Comparison of ENCODE assay signal across 2 cellular contexts in the genomic region with DNA sequence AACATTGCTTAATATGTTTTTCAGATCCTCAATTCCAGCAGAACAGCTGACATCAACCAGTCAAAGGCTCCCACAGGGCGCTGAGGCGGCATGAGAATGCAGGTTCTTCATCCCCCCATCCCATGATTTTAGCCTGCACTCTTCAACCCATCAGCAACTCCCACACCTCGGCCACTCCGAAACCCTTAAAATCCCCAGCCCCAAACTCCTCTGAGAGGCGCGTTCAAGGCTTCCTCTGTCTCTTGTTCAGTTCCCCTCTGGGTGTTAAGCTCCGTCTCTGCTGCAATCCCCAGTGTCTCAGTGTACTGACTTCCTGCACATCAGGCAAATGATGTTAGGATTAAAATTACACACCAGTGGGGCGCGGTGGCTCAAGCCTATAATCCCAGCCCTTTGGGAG.
TF ChIP-seq lines count a peak whose summit lies in the region.

No MANE protein-coding gene starts in this region.

TF ChIP-seq in GM23338, 12 proteins besides CTCF, POLR2A, EP300 and RAD21 (continued from another document):
- TF ChIP-seq, protein P1, sequence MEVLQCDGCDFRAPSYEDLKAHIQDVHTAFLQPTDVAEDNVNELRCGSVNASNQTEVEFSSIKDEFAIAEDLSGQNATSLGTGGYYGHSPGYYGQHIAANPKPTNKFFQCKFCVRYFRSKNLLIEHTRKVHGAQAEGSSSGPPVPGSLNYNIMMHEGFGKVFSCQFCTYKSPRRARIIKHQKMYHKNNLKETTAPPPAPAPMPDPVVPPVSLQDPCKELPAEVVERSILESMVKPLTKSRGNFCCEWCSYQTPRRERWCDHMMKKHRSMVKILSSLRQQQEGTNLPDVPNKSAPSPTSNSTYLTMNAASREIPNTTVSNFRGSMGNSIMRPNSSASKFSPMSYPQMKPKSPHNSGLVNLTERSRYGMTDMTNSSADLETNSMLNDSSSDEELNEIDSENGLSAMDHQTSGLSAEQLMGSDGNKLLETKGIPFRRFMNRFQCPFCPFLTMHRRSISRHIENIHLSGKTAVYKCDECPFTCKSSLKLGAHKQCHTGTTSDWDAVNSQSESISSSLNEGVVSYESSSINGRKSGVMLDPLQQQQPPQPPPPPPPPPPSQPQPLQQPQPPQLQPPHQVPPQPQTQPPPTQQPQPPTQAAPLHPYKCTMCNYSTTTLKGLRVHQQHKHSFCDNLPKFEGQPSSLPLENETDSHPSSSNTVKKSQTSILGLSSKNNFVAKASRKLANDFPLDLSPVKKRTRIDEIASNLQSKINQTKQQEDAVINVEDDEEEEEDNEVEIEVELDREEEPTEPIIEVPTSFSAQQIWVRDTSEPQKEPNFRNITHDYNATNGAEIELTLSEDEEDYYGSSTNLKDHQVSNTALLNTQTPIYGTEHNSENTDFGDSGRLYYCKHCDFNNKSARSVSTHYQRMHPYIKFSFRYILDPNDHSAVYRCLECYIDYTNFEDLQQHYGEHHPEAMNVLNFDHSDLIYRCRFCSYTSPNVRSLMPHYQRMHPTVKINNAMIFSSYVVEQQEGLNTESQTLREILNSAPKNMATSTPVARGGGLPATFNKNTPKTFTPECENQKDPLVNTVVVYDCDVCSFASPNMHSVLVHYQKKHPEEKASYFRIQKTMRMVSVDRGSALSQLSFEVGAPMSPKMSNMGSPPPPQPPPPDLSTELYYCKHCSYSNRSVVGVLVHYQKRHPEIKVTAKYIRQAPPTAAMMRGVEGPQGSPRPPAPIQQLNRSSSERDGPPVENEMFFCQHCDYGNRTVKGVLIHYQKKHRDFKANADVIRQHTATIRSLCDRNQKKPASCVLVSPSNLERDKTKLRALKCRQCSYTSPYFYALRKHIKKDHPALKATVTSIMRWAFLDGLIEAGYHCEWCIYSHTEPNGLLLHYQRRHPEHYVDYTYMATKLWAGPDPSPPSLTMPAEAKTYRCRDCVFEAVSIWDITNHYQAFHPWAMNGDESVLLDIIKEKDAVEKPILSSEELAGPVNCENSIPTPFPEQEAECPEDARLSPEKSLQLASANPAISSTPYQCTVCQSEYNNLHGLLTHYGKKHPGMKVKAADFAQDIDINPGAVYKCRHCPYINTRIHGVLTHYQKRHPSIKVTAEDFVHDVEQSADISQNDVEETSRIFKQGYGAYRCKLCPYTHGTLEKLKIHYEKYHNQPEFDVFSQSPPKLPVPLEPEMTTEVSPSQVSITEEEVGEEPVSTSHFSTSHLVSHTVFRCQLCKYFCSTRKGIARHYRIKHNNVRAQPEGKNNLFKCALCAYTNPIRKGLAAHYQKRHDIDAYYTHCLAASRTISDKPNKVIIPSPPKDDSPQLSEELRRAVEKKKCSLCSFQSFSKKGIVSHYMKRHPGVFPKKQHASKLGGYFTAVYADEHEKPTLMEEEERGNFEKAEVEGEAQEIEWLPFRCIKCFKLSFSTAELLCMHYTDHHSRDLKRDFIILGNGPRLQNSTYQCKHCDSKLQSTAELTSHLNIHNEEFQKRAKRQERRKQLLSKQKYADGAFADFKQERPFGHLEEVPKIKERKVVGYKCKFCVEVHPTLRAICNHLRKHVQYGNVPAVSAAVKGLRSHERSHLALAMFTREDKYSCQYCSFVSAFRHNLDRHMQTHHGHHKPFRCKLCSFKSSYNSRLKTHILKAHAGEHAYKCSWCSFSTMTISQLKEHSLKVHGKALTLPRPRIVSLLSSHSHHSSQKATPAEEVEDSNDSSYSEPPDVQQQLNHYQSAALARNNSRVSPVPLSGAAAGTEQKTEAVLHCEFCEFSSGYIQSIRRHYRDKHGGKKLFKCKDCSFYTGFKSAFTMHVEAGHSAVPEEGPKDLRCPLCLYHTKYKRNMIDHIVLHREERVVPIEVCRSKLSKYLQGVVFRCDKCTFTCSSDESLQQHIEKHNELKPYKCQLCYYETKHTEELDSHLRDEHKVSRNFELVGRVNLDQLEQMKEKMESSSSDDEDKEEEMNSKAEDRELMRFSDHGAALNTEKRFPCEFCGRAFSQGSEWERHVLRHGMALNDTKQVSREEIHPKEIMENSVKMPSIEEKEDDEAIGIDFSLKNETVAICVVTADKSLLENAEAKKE (CRISPR knock-in tag; IDR thresholded peaks at IDR 0.05): no peak
- TF ChIP-seq, protein P2, sequence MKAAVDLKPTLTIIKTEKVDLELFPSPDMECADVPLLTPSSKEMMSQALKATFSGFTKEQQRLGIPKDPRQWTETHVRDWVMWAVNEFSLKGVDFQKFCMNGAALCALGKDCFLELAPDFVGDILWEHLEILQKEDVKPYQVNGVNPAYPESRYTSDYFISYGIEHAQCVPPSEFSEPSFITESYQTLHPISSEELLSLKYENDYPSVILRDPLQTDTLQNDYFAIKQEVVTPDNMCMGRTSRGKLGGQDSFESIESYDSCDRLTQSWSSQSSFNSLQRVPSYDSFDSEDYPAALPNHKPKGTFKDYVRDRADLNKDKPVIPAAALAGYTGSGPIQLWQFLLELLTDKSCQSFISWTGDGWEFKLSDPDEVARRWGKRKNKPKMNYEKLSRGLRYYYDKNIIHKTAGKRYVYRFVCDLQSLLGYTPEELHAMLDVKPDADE (IDR thresholded peaks at IDR 0.05): no peak
- TF ChIP-seq CREB1 (CRISPR knock-in tag; IDR thresholded peaks at IDR 0.05; ENCODE audit: low read depth): no peak
- TF ChIP-seq, protein P3, sequence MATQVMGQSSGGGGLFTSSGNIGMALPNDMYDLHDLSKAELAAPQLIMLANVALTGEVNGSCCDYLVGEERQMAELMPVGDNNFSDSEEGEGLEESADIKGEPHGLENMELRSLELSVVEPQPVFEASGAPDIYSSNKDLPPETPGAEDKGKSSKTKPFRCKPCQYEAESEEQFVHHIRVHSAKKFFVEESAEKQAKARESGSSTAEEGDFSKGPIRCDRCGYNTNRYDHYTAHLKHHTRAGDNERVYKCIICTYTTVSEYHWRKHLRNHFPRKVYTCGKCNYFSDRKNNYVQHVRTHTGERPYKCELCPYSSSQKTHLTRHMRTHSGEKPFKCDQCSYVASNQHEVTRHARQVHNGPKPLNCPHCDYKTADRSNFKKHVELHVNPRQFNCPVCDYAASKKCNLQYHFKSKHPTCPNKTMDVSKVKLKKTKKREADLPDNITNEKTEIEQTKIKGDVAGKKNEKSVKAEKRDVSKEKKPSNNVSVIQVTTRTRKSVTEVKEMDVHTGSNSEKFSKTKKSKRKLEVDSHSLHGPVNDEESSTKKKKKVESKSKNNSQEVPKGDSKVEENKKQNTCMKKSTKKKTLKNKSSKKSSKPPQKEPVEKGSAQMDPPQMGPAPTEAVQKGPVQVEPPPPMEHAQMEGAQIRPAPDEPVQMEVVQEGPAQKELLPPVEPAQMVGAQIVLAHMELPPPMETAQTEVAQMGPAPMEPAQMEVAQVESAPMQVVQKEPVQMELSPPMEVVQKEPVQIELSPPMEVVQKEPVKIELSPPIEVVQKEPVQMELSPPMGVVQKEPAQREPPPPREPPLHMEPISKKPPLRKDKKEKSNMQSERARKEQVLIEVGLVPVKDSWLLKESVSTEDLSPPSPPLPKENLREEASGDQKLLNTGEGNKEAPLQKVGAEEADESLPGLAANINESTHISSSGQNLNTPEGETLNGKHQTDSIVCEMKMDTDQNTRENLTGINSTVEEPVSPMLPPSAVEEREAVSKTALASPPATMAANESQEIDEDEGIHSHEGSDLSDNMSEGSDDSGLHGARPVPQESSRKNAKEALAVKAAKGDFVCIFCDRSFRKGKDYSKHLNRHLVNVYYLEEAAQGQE (IDR thresholded peaks at IDR 0.05; ENCODE audit: unreplicated experiment): no peak
- no peak for TF ChIP-seq ZNF331 (CRISPR knock-in tag; IDR thresholded peaks at IDR 0.05; ENCODE audit: low read depth)
- TF ChIP-seq STAT1 (IDR thresholded peaks at IDR 0.05; ENCODE audit: unreplicated experiment): no peak
- TF ChIP-seq JUNB (IDR thresholded peaks at IDR 0.05; ENCODE audit: unreplicated experiment): no peak
- no peak for TF ChIP-seq EZH2phosphoT487 (IDR thresholded peaks at IDR 0.05; ENCODE audit: unreplicated experiment)

TF ChIP-seq in H1, 55 proteins besides CTCF, POLR2A, EP300 and RAD21 (continued from another document):
- TF ChIP-seq GABPA (IDR thresholded peaks at IDR 0.05; ENCODE audit: borderline replicate concordance, insufficient read depth, low read length): no peak
- TF ChIP-seq, protein P4, sequence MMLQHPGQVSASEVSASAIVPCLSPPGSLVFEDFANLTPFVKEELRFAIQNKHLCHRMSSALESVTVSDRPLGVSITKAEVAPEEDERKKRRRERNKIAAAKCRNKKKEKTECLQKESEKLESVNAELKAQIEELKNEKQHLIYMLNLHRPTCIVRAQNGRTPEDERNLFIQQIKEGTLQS (IDR thresholded peaks at IDR 0.05; ENCODE audit: insufficient read depth, low read depth, low read length): no peak
- TF ChIP-seq RBBP5 (IDR thresholded peaks at IDR 0.05; ENCODE audit: borderline replicate concordance, low read depth, low read length): no peak
- TF ChIP-seq TCF12 (IDR thresholded peaks at IDR 0.05; ENCODE audit: low read depth, low read length): no peak
- no peak for TF ChIP-seq BRCA1 (IDR thresholded peaks at IDR 0.05; ENCODE audit: low read depth, low read length)
- no peak for TF ChIP-seq CEBPB (IDR thresholded peaks at IDR 0.05; ENCODE audit: low read depth, low read length)
- TF ChIP-seq ZNF274 (IDR thresholded peaks at IDR 0.05; ENCODE audit: borderline replicate concordance, extremely low read depth, low read length): no peak
- no peak for TF ChIP-seq CTBP2 (IDR thresholded peaks at IDR 0.05; ENCODE audit: borderline replicate concordance, insufficient read depth, insufficient read length, low read length)
- TF ChIP-seq SRF (IDR thresholded peaks at IDR 0.05; ENCODE audit: low read depth, low read length): no peak
- TF ChIP-seq EGR1 (IDR thresholded peaks at IDR 0.05; ENCODE audit: borderline replicate concordance, low read depth, low read length): no peak
- TF ChIP-seq SIX5 (IDR thresholded peaks at IDR 0.05; ENCODE audit: low read depth, low read length): no peak
- TF ChIP-seq CREB1 (IDR thresholded peaks at IDR 0.05): no peak
- TF ChIP-seq TBP (IDR thresholded peaks at IDR 0.05; ENCODE audit: low read depth, low read length): no peak
- TF ChIP-seq JUN (IDR thresholded peaks at IDR 0.05; ENCODE audit: low read depth, low read length): no peak
TF ChIP-seq in H1: peak in this region for 0.
